20 cellular contexts compared by ENCODE assay signal in genomic region chr1:163295949-163296348, GRCh38.
"Had no signal": no experiment of that assay in that cellular context is flagged by ENCODE, and none has a peak within 500 bp of the region (broad histone marks: within the 10 kb centered on the region; RNA-seq: fewer than 3 reads in every experiment).

No MANE protein-coding gene starts in this region.

- H3K9me3 ChIP-seq: neutrophil, right atrium auricular region, stomach, thoracic aorta, transverse colon had no signal

- H3K4me3 ChIP-seq: coronary artery, dorsolateral prefrontal cortex, hepatocyte, mucosa of descending colon, right atrium auricular region, stomach, thoracic aorta, transverse colon had no signal

- H3K27ac ChIP-seq: coronary artery, dorsolateral prefrontal cortex, hepatocyte, neutrophil, right atrium auricular region, stomach, thoracic aorta, transverse colon had no signal

- H3K27me3 ChIP-seq: dorsolateral prefrontal cortex, hepatocyte, neutrophil, right atrium auricular region, stomach, transverse colon had no signal

- H3K4me1 ChIP-seq: right atrium auricular region, stomach, transverse colon had no signal

- FAIRE-seq: small intestine had no signal

- DNase-seq: dorsolateral prefrontal cortex; effector CD8-positive, alpha-beta T cell; foreskin melanocyte; head of caudate nucleus; kidney glomerular epithelial cell; mammary epithelial cell; mucosa of descending colon; naive thymus-derived CD8-positive, alpha-beta T cell; posterior cingulate gyrus; small intestine; stimulated activated CD4-positive, alpha-beta T cell treated with anti-CD3 and anti-CD28 coated beads, Interleukin-12 subunit alpha, Interleukin-12 subunit beta, amount 100 ng/mL, for 4 hours; stimulated activated naive CD4-positive, alpha-beta T cell; stomach; substantia nigra; transverse colon had no signal

- H3K36me3 ChIP-seq: neutrophil, thoracic aorta, transverse colon had no signal
